Comparison of ENCODE assay signal across 1 cellular context in the genomic region with DNA sequence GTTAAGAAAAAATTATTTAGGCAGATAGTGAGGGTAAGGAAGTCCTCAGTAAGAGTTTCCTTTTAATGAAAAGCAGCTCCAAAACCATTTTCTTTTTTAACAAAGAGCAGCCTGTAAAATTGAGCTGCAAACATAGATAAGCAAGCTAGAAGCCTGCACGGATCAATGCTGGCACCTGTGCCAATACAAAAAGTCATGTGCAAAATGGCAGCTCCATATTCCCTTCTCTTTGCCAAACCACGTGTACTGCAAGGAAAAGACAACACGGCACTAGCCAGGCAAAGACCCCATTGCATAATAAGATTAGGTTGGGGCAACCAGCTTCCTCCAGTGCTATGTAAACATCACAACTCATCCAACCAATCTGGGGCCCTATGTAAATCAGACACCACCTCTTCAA.
TF ChIP-seq lines count a peak whose summit lies in the region.

No MANE protein-coding gene starts in this region.

TF ChIP-seq in GM23338, 12 proteins besides CTCF, POLR2A, EP300 and RAD21 (continued from another document):
- TF ChIP-seq, protein P1, sequence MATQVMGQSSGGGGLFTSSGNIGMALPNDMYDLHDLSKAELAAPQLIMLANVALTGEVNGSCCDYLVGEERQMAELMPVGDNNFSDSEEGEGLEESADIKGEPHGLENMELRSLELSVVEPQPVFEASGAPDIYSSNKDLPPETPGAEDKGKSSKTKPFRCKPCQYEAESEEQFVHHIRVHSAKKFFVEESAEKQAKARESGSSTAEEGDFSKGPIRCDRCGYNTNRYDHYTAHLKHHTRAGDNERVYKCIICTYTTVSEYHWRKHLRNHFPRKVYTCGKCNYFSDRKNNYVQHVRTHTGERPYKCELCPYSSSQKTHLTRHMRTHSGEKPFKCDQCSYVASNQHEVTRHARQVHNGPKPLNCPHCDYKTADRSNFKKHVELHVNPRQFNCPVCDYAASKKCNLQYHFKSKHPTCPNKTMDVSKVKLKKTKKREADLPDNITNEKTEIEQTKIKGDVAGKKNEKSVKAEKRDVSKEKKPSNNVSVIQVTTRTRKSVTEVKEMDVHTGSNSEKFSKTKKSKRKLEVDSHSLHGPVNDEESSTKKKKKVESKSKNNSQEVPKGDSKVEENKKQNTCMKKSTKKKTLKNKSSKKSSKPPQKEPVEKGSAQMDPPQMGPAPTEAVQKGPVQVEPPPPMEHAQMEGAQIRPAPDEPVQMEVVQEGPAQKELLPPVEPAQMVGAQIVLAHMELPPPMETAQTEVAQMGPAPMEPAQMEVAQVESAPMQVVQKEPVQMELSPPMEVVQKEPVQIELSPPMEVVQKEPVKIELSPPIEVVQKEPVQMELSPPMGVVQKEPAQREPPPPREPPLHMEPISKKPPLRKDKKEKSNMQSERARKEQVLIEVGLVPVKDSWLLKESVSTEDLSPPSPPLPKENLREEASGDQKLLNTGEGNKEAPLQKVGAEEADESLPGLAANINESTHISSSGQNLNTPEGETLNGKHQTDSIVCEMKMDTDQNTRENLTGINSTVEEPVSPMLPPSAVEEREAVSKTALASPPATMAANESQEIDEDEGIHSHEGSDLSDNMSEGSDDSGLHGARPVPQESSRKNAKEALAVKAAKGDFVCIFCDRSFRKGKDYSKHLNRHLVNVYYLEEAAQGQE (IDR thresholded peaks at IDR 0.05; ENCODE audit: unreplicated experiment): no peak
- TF ChIP-seq ZNF114 (CRISPR knock-in tag; IDR thresholded peaks at IDR 0.05): no peak
- no peak for TF ChIP-seq JUNB (IDR thresholded peaks at IDR 0.05; ENCODE audit: unreplicated experiment)
- TF ChIP-seq, protein P2, sequence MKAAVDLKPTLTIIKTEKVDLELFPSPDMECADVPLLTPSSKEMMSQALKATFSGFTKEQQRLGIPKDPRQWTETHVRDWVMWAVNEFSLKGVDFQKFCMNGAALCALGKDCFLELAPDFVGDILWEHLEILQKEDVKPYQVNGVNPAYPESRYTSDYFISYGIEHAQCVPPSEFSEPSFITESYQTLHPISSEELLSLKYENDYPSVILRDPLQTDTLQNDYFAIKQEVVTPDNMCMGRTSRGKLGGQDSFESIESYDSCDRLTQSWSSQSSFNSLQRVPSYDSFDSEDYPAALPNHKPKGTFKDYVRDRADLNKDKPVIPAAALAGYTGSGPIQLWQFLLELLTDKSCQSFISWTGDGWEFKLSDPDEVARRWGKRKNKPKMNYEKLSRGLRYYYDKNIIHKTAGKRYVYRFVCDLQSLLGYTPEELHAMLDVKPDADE (IDR thresholded peaks at IDR 0.05): no peak
- TF ChIP-seq EZH2phosphoT487 (IDR thresholded peaks at IDR 0.05; ENCODE audit: unreplicated experiment): no peak
- TF ChIP-seq STAT1 (IDR thresholded peaks at IDR 0.05; ENCODE audit: unreplicated experiment): no peak
- no peak for TF ChIP-seq CREB1 (CRISPR knock-in tag; IDR thresholded peaks at IDR 0.05; ENCODE audit: low read depth)
- TF ChIP-seq EZH2 (IDR thresholded peaks at IDR 0.05; ENCODE audit: low read depth, unreplicated experiment): no peak
- TF ChIP-seq POLR2AphosphoS5 (IDR thresholded peaks at IDR 0.05; ENCODE audit: low read depth): no peak
- no peak for TF ChIP-seq NANOG (IDR thresholded peaks at IDR 0.05; ENCODE audit: borderline replicate concordance)
